8 cellular contexts compared by ENCODE assay signal in the genomic region with DNA sequence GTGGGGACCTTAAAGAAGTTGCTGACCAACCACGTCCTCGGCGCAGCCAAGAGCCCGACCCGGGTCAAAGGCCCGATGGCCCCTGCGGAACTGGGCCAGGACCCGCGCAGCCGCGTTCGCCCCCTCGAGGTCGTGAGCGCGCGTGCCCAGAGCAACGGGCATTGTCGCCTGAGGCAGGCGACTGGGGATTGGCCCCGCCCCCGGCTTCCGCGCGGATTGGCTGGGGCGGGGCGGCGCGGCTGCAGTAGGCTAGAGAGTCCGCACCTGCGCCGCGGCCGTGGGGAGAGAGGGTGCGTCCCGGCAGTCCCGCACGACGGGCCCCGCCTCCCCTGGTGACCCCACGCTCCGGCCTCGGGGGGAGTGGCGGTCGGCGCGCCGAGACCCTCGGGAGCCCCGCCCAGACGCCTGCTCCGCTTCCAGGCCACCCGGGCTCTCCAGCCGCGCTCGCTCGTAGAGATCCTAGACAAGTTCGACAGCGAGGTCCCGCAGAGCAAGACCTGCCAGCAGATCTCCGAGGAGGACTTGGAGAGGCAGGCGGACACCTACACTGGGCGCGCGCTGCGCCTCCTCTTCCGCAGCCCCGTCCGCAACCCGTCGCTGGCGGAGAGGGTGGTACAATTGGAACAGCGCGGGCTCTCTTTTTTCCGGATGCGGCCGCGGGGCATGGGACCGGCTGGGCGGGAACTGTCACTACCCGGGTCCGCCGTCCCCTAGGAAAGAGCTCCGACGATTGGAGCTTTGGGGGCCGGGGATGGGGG. TPM values are rescaled to one million over a fixed set of nuclear protein-coding genes. Genes with fewer than 3 reads are reported as not detected.
A peak's percentile ranks its signal among the peaks of the same experiment; 100 is the strongest.
DNase-seq lines count a peak whose midpoint lies in the region; ATAC-seq and TF ChIP-seq lines count a peak whose summit lies in the region.

No MANE protein-coding gene starts in this region.

- peak; percentile 44 for TF ChIP-seq CTCF in CD8-positive, alpha-beta T cell (IDR thresholded peaks at IDR 0.05)
- TF ChIP-seq CTCF in OCI-LY7 (conservative IDR thresholded peaks at IDR 0.05; ENCODE audit: low read length): peak; percentile 59
- TF ChIP-seq CTCF in fibroblast of pulmonary artery (IDR thresholded peaks at IDR 0.05; ENCODE audit: low read length, missing control alignments): no peak

- H3K4ac ChIP-seq in neuronal stem cell (ENCODE audit: low read length): no peak overlapping the region

- no TSS peak for BruUV-seq in OCI-LY7 (replicated peaks; lab: Mats Ljungman, UMichigan)

- peak; percentile 93 for ATAC-seq in CD8-positive, alpha-beta T cell
- ATAC-seq in GM19397 (IDR thresholded peaks at IDR 0.05; ENCODE audit: unreplicated experiment): peak; percentile 68

- H3K27me3 Mint-ChIP-seq in CD8-positive, alpha-beta T cell (ENCODE audit: low read depth): no peaks in the 10 kb centered on the region

- WGBS in neuronal stem cell (ENCODE audit: extremely low coverage in 2 of 2, insufficient read length in 2 of 2, insufficient replicate concordance in 1 of 2), 2 donors: no CpG with 5 or more reads among the region's 86 CpGs
- 1% methylated on average over 86 of the region's 86 CpGs for WGBS in thymus

- DNase-seq in CD8-positive, alpha-beta T cell: peak; percentile 40 to 80 (median 75)
- peak; percentile 98 for DNase-seq in HuH-7 (ENCODE audit: low spot score)
- peak; percentile 85 for DNase-seq in OCI-LY7 (ENCODE audit: low spot score)
- DNase-seq in activated T-cell treated with anti-CD3 and anti-CD28 coated beads for 48 hours (ENCODE audit: low read depth): peak; percentile 78
- peak; percentile 18 for DNase-seq in fibroblast of pulmonary artery (ENCODE audit: low read depth)
- DNase-seq in neuronal stem cell (ENCODE audit: low spot score): peak; percentile 87

- peak overlapping the region; percentile 96 for H2BK5ac ChIP-seq in neuronal stem cell (ENCODE audit: low read length)

- H3K9me3 ChIP-seq in CD8-positive, alpha-beta T cell (ENCODE audit: low read length): no peaks in the 10 kb centered on the region
- no peaks in the 10 kb centered on the region for H3K9me3 ChIP-seq in OCI-LY7 (ENCODE audit: low read length)
- no peaks in the 10 kb centered on the region for H3K9me3 ChIP-seq in neuronal stem cell (replicated peaks in 1 of 2; ENCODE audit: control insufficient read depth in 2 of 2, insufficient read depth in 1 of 2, low read depth in 1 of 2, low read length in 2 of 2)
- no peaks in the 10 kb centered on the region for H3K9me3 ChIP-seq in thymus (ENCODE audit: control insufficient read depth)

- H4K8ac ChIP-seq in neuronal stem cell (ENCODE audit: low read depth, low read length): no peak overlapping the region

- no peak overlapping the region for H2AK5ac ChIP-seq in neuronal stem cell (ENCODE audit: low read depth, low read length)

- H3K4me3 Mint-ChIP-seq in CD8-positive, alpha-beta T cell: peak overlapping the region; percentile 83

- peaks cover 11% of the 10 kb centered on the region for H3K79me1 ChIP-seq in neuronal stem cell (ENCODE audit: low read depth, low read length)

- H3K27ac Mint-ChIP-seq in CD8-positive, alpha-beta T cell: peak overlapping the region; percentile 55

- peak overlapping the region; percentile 7 for H2BK15ac ChIP-seq in neuronal stem cell (ENCODE audit: low read length)

- H4K91ac ChIP-seq in neuronal stem cell (ENCODE audit: low read depth, low read length, poor library complexity): no peak overlapping the region

- peak overlapping the region; percentile 40 for H3K27ac ChIP-seq in CD8-positive, alpha-beta T cell (ENCODE audit: low read depth, low read length)
- H3K27ac ChIP-seq in OCI-LY7 (ENCODE audit: low read depth, low read length, poor library complexity, severe bottlenecking) (peak overlapping the region; percentile 38), neuronal stem cell (replicated peaks; ENCODE audit: low read length) (peak overlapping the region; percentile 92), thymus (ENCODE audit: low read depth) (no peak overlapping the region)

- H2AFZ ChIP-seq in OCI-LY7 (ENCODE audit: low read length) (peak overlapping the region; percentile 30; the same call in 1 of the 2 replicates), neuronal stem cell (ENCODE audit: low read length) (peak overlapping the region; percentile 77)

- H3K18ac ChIP-seq in neuronal stem cell (ENCODE audit: low read length): peak overlapping the region; percentile 94

- H3K23ac ChIP-seq in neuronal stem cell (ENCODE audit: low read depth, low read length, poor library complexity): peak overlapping the region; percentile 98

- POLR2A ChIA-PET in CD8-positive, alpha-beta T cell (lab: Charles Lee): no interaction called here
- POLR2A ChIA-PET in OCI-LY7 (lab: Charles Lee): no interaction called here

- H3K4me2 ChIP-seq in OCI-LY7 (ENCODE audit: low read length): peak overlapping the region; percentile 85
- peak overlapping the region; percentile 76 for H3K4me2 ChIP-seq in neuronal stem cell (ENCODE audit: insufficient read depth, low read length, poor library complexity, severe bottlenecking)

- no peak overlapping the region for H2BK12ac ChIP-seq in neuronal stem cell (ENCODE audit: low read length)

- peaks cover 15% of the 10 kb centered on the region for H3K4me1 Mint-ChIP-seq in CD8-positive, alpha-beta T cell (ENCODE audit: low read depth)

- H3K4me1 ChIP-seq in CD8-positive, alpha-beta T cell (ENCODE audit: insufficient read depth, low read length): peaks cover 15% of the 10 kb centered on the region
- H3K4me1 ChIP-seq in OCI-LY7 (ENCODE audit: insufficient read depth, low read length, poor library complexity, severe bottlenecking) (peaks cover 33% of the 10 kb centered on the region), neuronal stem cell (ENCODE audit: control insufficient read depth in 2 of 2, insufficient read depth in 1 of 2, low read depth in 1 of 2, low read length in 2 of 2) (peaks cover 22 to 26% of the 10 kb centered on the region in 2 donors), thymus (ENCODE audit: control insufficient read depth, insufficient read depth, low read length) (peaks cover 10% of the 10 kb centered on the region)

- H3K14ac ChIP-seq in neuronal stem cell (ENCODE audit: low read length): no peak overlapping the region

- H3K79me2 ChIP-seq in OCI-LY7 (ENCODE audit: insufficient read depth, low read depth, low read length): no peaks in the 10 kb centered on the region

- no peaks in the 10 kb centered on the region for H4K20me1 ChIP-seq in OCI-LY7 (ENCODE audit: insufficient read depth, low read length)

- no peaks in the 10 kb centered on the region for H3K36me3 ChIP-seq in CD8-positive, alpha-beta T cell (ENCODE audit: insufficient read depth, low read length)
- H3K36me3 ChIP-seq in OCI-LY7 (ENCODE audit: insufficient read depth, low read length) (peaks cover 16% of the 10 kb centered on the region), neuronal stem cell (replicated peaks in 1 of 2; ENCODE audit: control insufficient read depth in 2 of 2, insufficient read depth in 2 of 2, low read length in 2 of 2) (peaks cover 23 to 36% of the 10 kb centered on the region in 2 donors), thymus (ENCODE audit: control insufficient read depth, insufficient read depth) (no peaks in the 10 kb centered on the region)

- peak overlapping the region; percentile 43 for H2BK120ac ChIP-seq in neuronal stem cell (ENCODE audit: low read depth, low read length)

- CTCF ChIA-PET in CD8-positive, alpha-beta T cell (lab: Charles Lee): interaction anchor here (1.2 to 1.5 kb wide), 2 partner anchors 11 to 15 kb away, joined by 3 to 9 read pairs; no protein-coding TSS in a partner anchor
- CTCF ChIA-PET in OCI-LY7 (lab: Charles Lee; ENCODE audit: unreplicated experiment): no interaction called here

- H3K9me3 Mint-ChIP-seq in CD8-positive, alpha-beta T cell: no peaks in the 10 kb centered on the region

- H3K4me3 ChIP-seq in CD8-positive, alpha-beta T cell (ENCODE audit: low read depth, low read length): peak overlapping the region; percentile 80
- H3K4me3 ChIP-seq in OCI-LY7 (ENCODE audit: low read depth, low read length, poor library complexity, severe bottlenecking) (peak overlapping the region; percentile 68), fibroblast of pulmonary artery (replicated peaks; ENCODE audit: low read depth, low read length) (peak overlapping the region; percentile 46), neuronal stem cell (ENCODE audit: low read length in 2 of 2) (peak overlapping the region; percentile 46 to 80), thymus (ENCODE audit: low read length) (peak overlapping the region; percentile 57)

- H3K36me3 Mint-ChIP-seq in CD8-positive, alpha-beta T cell: no peaks in the 10 kb centered on the region

- intact Hi-C loops in CD8-positive, alpha-beta T cell (cut with DNase I, micrococcal nuclease): no loop called here
- intact Hi-C loops in OCI-LY7 (cut with micrococcal nuclease; ENCODE audit: unreplicated experiment): no loop called here

- H3K27me3 ChIP-seq in CD8-positive, alpha-beta T cell (ENCODE audit: insufficient read depth, low read length): no peaks in the 10 kb centered on the region
- H3K27me3 ChIP-seq in neuronal stem cell (ENCODE audit: control insufficient read depth in 3 of 3, insufficient read depth in 3 of 3, low read depth in 1 of 3, low read length in 3 of 3): no peaks in the 10 kb centered on the region
- no peaks in the 10 kb centered on the region for H3K27me3 ChIP-seq in thymus (ENCODE audit: control insufficient read depth, insufficient read depth)

- no peaks in the 10 kb centered on the region for H3K9me2 ChIP-seq in OCI-LY7 (ENCODE audit: insufficient read depth, low read length)

- peak overlapping the region; percentile 93 for H3K9ac ChIP-seq in neuronal stem cell (ENCODE audit: low read depth, low read length, poor library complexity)

RNA-seq across cellular contexts. Expression of a gene that starts 8.3 kb away (rescaled TPM):
- 10 to 100 TPM; 42.5 to 51.7 TPM for total RNA-seq in CD8-positive, alpha-beta T cell
- total RNA-seq in OCI-LY7 (2014; rRNA removed; shearing (Covaris generic)): 58.5 and 59.9 TPM in 2 replicates
- 86.3 and 92.7 TPM in 2 replicates for total RNA-seq in OCI-LY7 (2022)
- 23.0 TPM for polyA plus RNA-seq in neuronal stem cell (2013, experiment 1 of 2)
- polyA plus RNA-seq in neuronal stem cell (2013, experiment 2 of 2): 23.7 TPM
- 48.1 TPM for polyA plus RNA-seq in thymus

RNA-seq across cellular contexts. Expression of a gene that starts 15.4 kb away (rescaled TPM):
- total RNA-seq in CD8-positive, alpha-beta T cell: 10 to 100 TPM; 20.8 to 21.5 TPM
- 66.8 and 89.1 TPM in 2 replicates for total RNA-seq in OCI-LY7 (2014; rRNA removed; shearing (Covaris generic))
- total RNA-seq in OCI-LY7 (2022): 39.6 and 60.5 TPM in 2 replicates
- 9.6 TPM for polyA plus RNA-seq in neuronal stem cell (2013, experiment 1 of 2)
- 9.4 TPM for polyA plus RNA-seq in neuronal stem cell (2013, experiment 2 of 2)
- 22.8 TPM for polyA plus RNA-seq in thymus

RNA-seq across cellular contexts. Expression of a gene that starts 25.0 kb away (rescaled TPM):
- under 1 TPM; 0.19 to 0.33 TPM for total RNA-seq in CD8-positive, alpha-beta T cell
- total RNA-seq in OCI-LY7 (2014; rRNA removed; shearing (Covaris generic)): 1.5 and 1.7 TPM in 2 replicates
- 3.1 and 3.5 TPM in 2 replicates for total RNA-seq in OCI-LY7 (2022)
- polyA plus RNA-seq in neuronal stem cell (2013, experiment 1 of 2): 0.10 TPM
- polyA plus RNA-seq in neuronal stem cell (2013, experiment 2 of 2): 0.18 TPM
- 1.0 TPM for polyA plus RNA-seq in thymus

RNA-seq across cellular contexts. Expression of a gene that starts 27.7 kb away (rescaled TPM):
- total RNA-seq in CD8-positive, alpha-beta T cell: 10 to 100 TPM; 25.6 to 26.0 TPM
- total RNA-seq in OCI-LY7 (2014; rRNA removed; shearing (Covaris generic)): 75.6 and 81.1 TPM in 2 replicates
- total RNA-seq in OCI-LY7 (2022): 59.0 and 59.3 TPM in 2 replicates
- 14.9 TPM for polyA plus RNA-seq in neuronal stem cell (2013, experiment 1 of 2)
- polyA plus RNA-seq in neuronal stem cell (2013, experiment 2 of 2): 14.0 TPM
- polyA plus RNA-seq in thymus: 32.3 TPM

Comparison
In these comparisons a context has a peak if more than half of its experiments do, and no peak if none do; other contexts are left out.
1. DNase-seq: peak in every context shown above with its lines; median percentile 98 in HuH-7; 87 in neuronal stem cell; 85 in OCI-LY7; 78 in activated T-cell treated with anti-CD3 and anti-CD28 coated beads for 48 hours; 75 in CD8-positive, alpha-beta T cell; 18 in fibroblast of pulmonary artery.